Comparison of ENCODE assay signal across 2 cellular contexts in the genomic region with DNA sequence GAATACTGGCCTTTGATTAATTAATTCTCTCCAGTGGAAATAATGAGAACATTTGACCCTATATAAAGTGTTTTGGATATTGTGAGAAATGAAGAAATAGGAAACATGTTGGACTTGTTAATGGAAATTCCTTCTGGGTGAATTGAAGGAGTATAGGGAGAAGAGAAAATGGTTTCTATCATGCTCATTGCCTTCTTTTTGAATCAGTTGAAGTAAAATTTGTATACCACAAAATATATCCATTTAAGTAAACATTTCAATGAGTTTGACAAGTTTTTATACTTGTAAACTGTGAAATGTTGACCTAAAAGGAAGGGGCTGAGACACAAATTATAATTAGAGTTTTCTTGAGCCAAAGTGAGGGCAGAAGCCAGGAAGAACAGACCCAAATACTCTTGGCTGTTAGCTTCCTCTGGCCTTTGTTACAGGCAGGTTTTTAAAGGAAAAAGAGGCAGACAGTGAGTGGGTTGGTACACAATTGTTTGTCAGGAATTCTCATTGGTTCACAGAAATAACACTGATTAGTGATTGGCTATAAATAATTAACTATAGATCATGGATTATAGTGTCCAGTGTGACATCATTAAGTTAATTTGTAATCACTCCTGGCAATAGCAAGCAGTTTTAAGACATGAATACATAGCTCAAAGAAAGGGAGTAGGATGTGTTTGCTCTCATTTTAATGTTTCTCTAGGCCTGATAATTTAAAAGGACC.
TF ChIP-seq lines count a peak whose summit lies in the region.

No MANE protein-coding gene starts in this region.

TF ChIP-seq in IMR-90, 13 proteins besides CTCF, POLR2A, EP300 and RAD21:
- TF ChIP-seq CEBPB (IDR thresholded peaks at IDR 0.05; ENCODE audit: low read depth, low read length) = no peak
- TF ChIP-seq FOS (IDR thresholded peaks at IDR 0.05; ENCODE audit: low read depth, low read length) = no peak
- TF ChIP-seq NFE2L2 (IDR thresholded peaks at IDR 0.05; ENCODE audit: low read depth, low read length) = no peak
- TF ChIP-seq MAZ (IDR thresholded peaks at IDR 0.05; ENCODE audit: borderline replicate concordance, low read depth, low read length) = no peak
- TF ChIP-seq RFX5 (IDR thresholded peaks at IDR 0.05; ENCODE audit: low read depth, low read length) = no peak
- no peak for TF ChIP-seq MXI1 (IDR thresholded peaks at IDR 0.05; ENCODE audit: borderline replicate concordance, low read depth, low read length)
- TF ChIP-seq, protein P1, sequence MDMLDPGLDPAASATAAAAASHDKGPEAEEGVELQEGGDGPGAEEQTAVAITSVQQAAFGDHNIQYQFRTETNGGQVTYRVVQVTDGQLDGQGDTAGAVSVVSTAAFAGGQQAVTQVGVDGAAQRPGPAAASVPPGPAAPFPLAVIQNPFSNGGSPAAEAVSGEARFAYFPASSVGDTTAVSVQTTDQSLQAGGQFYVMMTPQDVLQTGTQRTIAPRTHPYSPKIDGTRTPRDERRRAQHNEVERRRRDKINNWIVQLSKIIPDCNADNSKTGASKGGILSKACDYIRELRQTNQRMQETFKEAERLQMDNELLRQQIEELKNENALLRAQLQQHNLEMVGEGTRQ (IDR thresholded peaks at IDR 0.05; ENCODE audit: low read depth, low read length) = no peak
- no peak for TF ChIP-seq SMC3 (IDR thresholded peaks at IDR 0.05; ENCODE audit: low read depth, low read length)
- no peak for TF ChIP-seq CHD1 (IDR thresholded peaks at IDR 0.05; ENCODE audit: low read depth, low read length)
- no peak for TF ChIP-seq RCOR1 (IDR thresholded peaks at IDR 0.05; ENCODE audit: insufficient replicate concordance, low read length)
- TF ChIP-seq BHLHE40 (IDR thresholded peaks at IDR 0.05; ENCODE audit: low read depth, low read length) = no peak
- TF ChIP-seq, protein P2, sequence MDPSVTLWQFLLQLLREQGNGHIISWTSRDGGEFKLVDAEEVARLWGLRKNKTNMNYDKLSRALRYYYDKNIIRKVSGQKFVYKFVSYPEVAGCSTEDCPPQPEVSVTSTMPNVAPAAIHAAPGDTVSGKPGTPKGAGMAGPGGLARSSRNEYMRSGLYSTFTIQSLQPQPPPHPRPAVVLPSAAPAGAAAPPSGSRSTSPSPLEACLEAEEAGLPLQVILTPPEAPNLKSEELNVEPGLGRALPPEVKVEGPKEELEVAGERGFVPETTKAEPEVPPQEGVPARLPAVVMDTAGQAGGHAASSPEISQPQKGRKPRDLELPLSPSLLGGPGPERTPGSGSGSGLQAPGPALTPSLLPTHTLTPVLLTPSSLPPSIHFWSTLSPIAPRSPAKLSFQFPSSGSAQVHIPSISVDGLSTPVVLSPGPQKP (IDR thresholded peaks at IDR 0.05; ENCODE audit: borderline replicate concordance, low read depth, low read length) = no peak
- no peak for TF ChIP-seq MAFK (IDR thresholded peaks at IDR 0.05; ENCODE audit: low read depth, low read length)

TF ChIP-seq in endothelial cell of umbilical vein, 7 proteins besides CTCF, POLR2A, EP300 and RAD21:
- TF ChIP-seq FOS (IDR thresholded peaks at IDR 0.05; ENCODE audit: borderline replicate concordance, insufficient read depth, low read length) (no peak), MYC (IDR thresholded peaks at IDR 0.05; ENCODE audit: low read depth, low read length) (no peak), JUN (IDR thresholded peaks at IDR 0.05; ENCODE audit: borderline replicate concordance, insufficient read depth, insufficient read length, low read depth) (no peak), POLR2AphosphoS5 (IDR thresholded peaks at IDR 0.05; ENCODE audit: insufficient read depth, low read depth, low read length) (no peak), GATA2 (IDR thresholded peaks at IDR 0.05; ENCODE audit: insufficient read depth, insufficient read length, low read depth, low read length) (no peak), EZH2 (IDR thresholded peaks at IDR 0.05; ENCODE audit: borderline replicate concordance, low read depth, low read length, severe bottlenecking) (no peak)
- TF ChIP-seq, protein P3, sequence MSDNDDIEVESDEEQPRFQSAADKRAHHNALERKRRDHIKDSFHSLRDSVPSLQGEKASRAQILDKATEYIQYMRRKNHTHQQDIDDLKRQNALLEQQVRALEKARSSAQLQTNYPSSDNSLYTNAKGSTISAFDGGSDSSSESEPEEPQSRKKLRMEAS (IDR thresholded peaks at IDR 0.05; ENCODE audit: insufficient read depth, insufficient read length) = no peak
